Comparison of ENCODE assay signal across 30 cellular contexts in genomic region chr17:74268052-74268451, GRCh38. TPM values are rescaled to one million over a fixed set of nuclear protein-coding genes. Genes with fewer than 3 reads are reported as not detected.
"Had no signal": no experiment of that assay in that cellular context is flagged by ENCODE, and none has a peak within 500 bp of the region (broad histone marks: within the 10 kb centered on the region; RNA-seq: fewer than 3 reads in every experiment).

No MANE protein-coding gene starts in this region.

- FAIRE-seq: bronchial epithelial cell, colon, small intestine had no signal

- H3K27me3 ChIP-seq: testis, vagina had no signal

- H2AFZ ChIP-seq: parathyroid adenoma had no signal

- H3K4me3 ChIP-seq: esophagus muscularis mucosa, heart left ventricle, psoas muscle, sigmoid colon, testis, vagina had no signal

- H3K9me3 ChIP-seq: esophagus muscularis mucosa, heart left ventricle, psoas muscle, sigmoid colon, testis, vagina had no signal

- H3K79me2 ChIP-seq: parathyroid adenoma had no signal

- H3K27ac Mint-ChIP-seq: activated CD8-positive, alpha-beta memory T cell treated with anti-CD3 and anti-CD28 coated beads, Interleukin-2, amount 10 ng/mL, durations not matched to agents 7 days and 5 days; activated CD8-positive, alpha-beta T cell treated with anti-CD3 and anti-CD28 coated beads, Interleukin-2, amount 10 ng/mL, durations not matched to agents 7 days and 5 days; activated naive CD4-positive, alpha-beta T cell treated with anti-CD3 and anti-CD28 coated beads, Interleukin-2, amount 50 U/mL, for 72 hours; activated T-cell treated with anti-CD3 and anti-CD28 coated beads, Interleukin-2, amount 50 U/mL, for 72 hours; mesothelial cell of epicardium; naive B cell had no signal

- H3K4me1 ChIP-seq: foreskin keratinocyte, parathyroid adenoma, sigmoid colon, testis, vagina had no signal

- DNase-seq: activated CD4-positive, alpha-beta T cell treated with anti-CD3 and anti-CD28 coated beads for 1 hour; activated CD8-positive, alpha-beta memory T cell treated with anti-CD3 and anti-CD28 coated beads, Interleukin-2, amount 10 ng/mL, durations not matched to agents 7 days and 5 days; activated CD8-positive, alpha-beta T cell treated with anti-CD3 and anti-CD28 coated beads, Interleukin-2, amount 10 ng/mL, durations not matched to agents 7 days and 5 days; activated naive CD4-positive, alpha-beta T cell; activated T-cell treated with anti-CD3 and anti-CD28 coated beads, Interleukin-2, amount 50 U/mL, for 72 hours; dermis blood vessel endothelial cell; effector CD4-positive, alpha-beta T cell; foreskin keratinocyte; heart left ventricle; hypothalamus; kidney glomerular epithelial cell; left ventricle myocardium superior; naive B cell; occipital lobe; psoas muscle; sigmoid colon; small intestine; stimulated activated CD4-positive, alpha-beta T cell treated with anti-CD3 and anti-CD28 coated beads, Interleukin-2, amount 100 ng/mL, for 24 hours; stimulated activated naive CD4-positive, alpha-beta T cell; T-helper 1 cell; testis; trophoblast cell had no signal

- H3K9me3 Mint-ChIP-seq: activated naive CD4-positive, alpha-beta T cell treated with anti-CD3 and anti-CD28 coated beads, Interleukin-2, amount 50 U/mL, for 72 hours; activated T-cell treated with anti-CD3 and anti-CD28 coated beads, Interleukin-2, amount 50 U/mL, for 72 hours; mesothelial cell of epicardium had no signal

- H3K27ac ChIP-seq: esophagus muscularis mucosa, foreskin keratinocyte, heart left ventricle, parathyroid adenoma, psoas muscle, sigmoid colon, testis, vagina had no signal

- H3K4me3 Mint-ChIP-seq: activated CD8-positive, alpha-beta memory T cell treated with anti-CD3 and anti-CD28 coated beads, Interleukin-2, amount 10 ng/mL, durations not matched to agents 7 days and 5 days; activated CD8-positive, alpha-beta T cell treated with anti-CD3 and anti-CD28 coated beads, Interleukin-2, amount 10 ng/mL, durations not matched to agents 7 days and 5 days; activated T-cell treated with anti-CD3 and anti-CD28 coated beads, Interleukin-2, amount 50 U/mL, for 72 hours; mesothelial cell of epicardium; naive B cell had no signal

- H3K9ac ChIP-seq: parathyroid adenoma had no signal

- H3K36me3 Mint-ChIP-seq: activated CD8-positive, alpha-beta memory T cell treated with anti-CD3 and anti-CD28 coated beads, Interleukin-2, amount 10 ng/mL, durations not matched to agents 7 days and 5 days; activated naive CD4-positive, alpha-beta T cell treated with anti-CD3 and anti-CD28 coated beads, Interleukin-2, amount 50 U/mL, for 72 hours; mesothelial cell of epicardium; naive B cell had no signal

- H3K36me3 ChIP-seq: esophagus muscularis mucosa, heart left ventricle, sigmoid colon, vagina had no signal

- ATAC-seq: activated CD8-positive, alpha-beta memory T cell treated with anti-CD3 and anti-CD28 coated beads, Interleukin-2, amount 10 ng/mL, durations not matched to agents 7 days and 5 days; activated CD8-positive, alpha-beta T cell treated with anti-CD3 and anti-CD28 coated beads, Interleukin-2, amount 10 ng/mL, durations not matched to agents 7 days and 5 days; activated naive CD4-positive, alpha-beta T cell treated with anti-CD3 and anti-CD28 coated beads, Interleukin-2, amount 50 U/mL, for 72 hours; activated T-cell treated with anti-CD3 and anti-CD28 coated beads, Interleukin-2, amount 50 U/mL, for 72 hours; foreskin keratinocyte; heart left ventricle; left ventricle myocardium superior; psoas muscle had no signal

- H3K4me1 Mint-ChIP-seq: mesothelial cell of epicardium, naive B cell had no signal

RNA-seq across cellular contexts. Expression of gene DNAI2, which starts 6.0 kb away (rescaled TPM):
- total RNA-seq: bronchial epithelial cell, dermis blood vessel endothelial cell, esophagus muscularis mucosa, foreskin keratinocyte, heart left ventricle, left ventricle myocardium superior, mesothelial cell of epicardium, occipital lobe, psoas muscle, sigmoid colon, vagina had no signal
- polyA plus RNA-seq: foreskin keratinocyte, heart left ventricle, neural cell, psoas muscle had no signal

RNA-seq across cellular contexts. Expression of gene KIF19, which starts 58.0 kb away (rescaled TPM):
- total RNA-seq: bronchial epithelial cell, mesothelial cell of epicardium, occipital lobe had no signal
- polyA plus RNA-seq: neural cell had no signal
